In the genomic region with DNA sequence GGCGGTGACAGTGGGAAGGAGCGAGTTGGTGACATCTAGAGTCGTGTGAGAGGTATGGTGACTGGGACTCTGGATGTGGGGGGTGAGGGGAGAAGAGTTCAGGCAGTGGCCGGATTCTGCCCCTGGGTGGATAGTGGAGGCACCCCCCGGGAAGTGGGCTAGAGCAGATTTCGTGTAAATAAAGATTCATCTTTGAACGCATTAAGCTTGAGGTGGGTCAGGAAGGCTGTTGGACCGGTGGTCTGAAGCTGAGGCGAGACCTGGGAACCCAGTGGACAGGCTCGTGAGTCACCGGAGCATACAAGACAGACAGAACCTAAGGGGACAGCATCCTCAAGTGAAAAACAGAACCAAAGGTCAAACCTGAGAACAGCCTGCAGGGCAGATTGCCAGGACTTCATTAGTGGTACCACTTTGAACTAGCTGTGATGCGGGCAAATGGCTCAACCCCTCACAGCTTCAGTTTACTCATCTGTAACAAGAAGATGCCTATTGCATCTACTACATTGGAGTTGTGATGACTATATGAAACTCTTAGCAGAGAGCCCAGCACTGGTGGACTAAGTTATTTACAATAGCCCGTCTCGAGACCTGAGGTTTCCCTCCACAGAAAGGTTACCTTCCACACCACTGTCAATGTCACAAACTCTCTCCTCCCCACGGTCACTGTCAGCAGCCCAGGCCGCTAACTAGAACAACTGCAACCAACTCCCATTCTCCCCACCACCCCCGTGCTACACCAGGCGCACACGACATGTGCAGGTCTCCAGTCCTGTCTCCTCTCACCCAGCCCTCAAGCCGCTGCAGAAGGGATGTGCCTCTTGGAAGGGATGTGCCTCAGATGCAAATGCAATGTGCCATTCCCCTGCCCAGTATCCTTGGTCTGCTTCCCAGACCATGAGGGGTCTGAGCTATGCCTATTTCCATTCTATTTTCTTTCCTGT, we compare ENCODE assay signal across 8 cellular contexts. TPM values are rescaled to one million over a fixed set of nuclear protein-coding genes. Genes with fewer than 3 reads are reported as not detected.
DNase-seq lines count a peak whose midpoint lies in the region; FAIRE-seq and TF ChIP-seq lines count a peak whose summit lies in the region.

No MANE protein-coding gene starts in this region.

- peak overlapping the region; percentile 91 for H3K9ac ChIP-seq in neuronal stem cell (ENCODE audit: low read depth, low read length, poor library complexity)

- TF ChIP-seq CTCF in 22Rv1 (IDR thresholded peaks at IDR 0.05) = peak; percentile 2; the same call in 1 of the 2 replicates
- TF ChIP-seq CTCF in endothelial cell (IDR thresholded peaks at IDR 0.05; ENCODE audit: unreplicated experiment) = no peak

- no CpG with 5 or more reads among the region's 20 CpGs for WGBS in neuronal stem cell (ENCODE audit: extremely low coverage in 2 of 2, insufficient read length in 2 of 2, insufficient replicate concordance in 1 of 2), 2 donors

- peaks cover 9% of the 10 kb centered on the region for H3K79me1 ChIP-seq in neuronal stem cell (ENCODE audit: low read depth, low read length)

- peaks cover 17% of the 10 kb centered on the region in 2 donors for H3K4me1 ChIP-seq in neuronal stem cell (ENCODE audit: control insufficient read depth in 2 of 2, insufficient read depth in 1 of 2, low read depth in 1 of 2, low read length in 2 of 2)

- H3K9me3 Mint-ChIP-seq in endothelial cell (ENCODE audit: unreplicated experiment) = no peaks in the 10 kb centered on the region

- peak overlapping the region; percentile 80 to 83 for H3K4me3 ChIP-seq in neuronal stem cell (ENCODE audit: low read length in 2 of 2)

- peaks cover 18% of the 10 kb centered on the region for H3K27me3 Mint-ChIP-seq in endothelial cell (ENCODE audit: unreplicated experiment)

- H3K27me3 ChIP-seq in neuronal stem cell (ENCODE audit: control insufficient read depth in 3 of 3, insufficient read depth in 3 of 3, low read depth in 1 of 3, low read length in 3 of 3) = no peaks in the 10 kb centered on the region

- peaks cover 0 to 8% of the 10 kb centered on the region in 2 donors for H3K36me3 ChIP-seq in neuronal stem cell (replicated peaks in 1 of 2; ENCODE audit: control insufficient read depth in 2 of 2, insufficient read depth in 2 of 2, low read length in 2 of 2)

- no peak overlapping the region for H2BK12ac ChIP-seq in neuronal stem cell (ENCODE audit: low read length)

- peak overlapping the region; percentile 76 for H2BK5ac ChIP-seq in neuronal stem cell (ENCODE audit: low read length)

- peak overlapping the region; percentile 75 for H3K23ac ChIP-seq in neuronal stem cell (ENCODE audit: low read depth, low read length, poor library complexity)

- DNase-seq in GM12892 (ENCODE audit: insufficient read length) = no peak
- DNase-seq in RKO (ENCODE audit: low spot score) = peak; percentile 48
- DNase-seq in endothelial cell (ENCODE audit: low spot score) = no peak
- DNase-seq in neuronal stem cell (ENCODE audit: low spot score) = no peak
- DNase-seq in SHP77 (lab: John Stamatoyannopoulos, UW) = no peak
- no peak for DNase-seq in germinal center (ENCODE audit: low spot score)
- DNase-seq in middle frontal gyrus (ENCODE audit: extremely low spot score, low spot score) = no peak

- peak overlapping the region; percentile 99 for H3K18ac ChIP-seq in neuronal stem cell (ENCODE audit: low read length)

- peak overlapping the region; percentile 37 for H2AK5ac ChIP-seq in neuronal stem cell (ENCODE audit: low read depth, low read length)

- H2BK15ac ChIP-seq in neuronal stem cell (ENCODE audit: low read length) = peak overlapping the region; percentile 88

- no peak overlapping the region for H3K4ac ChIP-seq in neuronal stem cell (ENCODE audit: low read length)

- H3K36me3 Mint-ChIP-seq in endothelial cell (ENCODE audit: low read depth, unreplicated experiment) = no peaks in the 10 kb centered on the region

- peak overlapping the region; percentile 98 for H3K4me2 ChIP-seq in neuronal stem cell (ENCODE audit: insufficient read depth, low read length, poor library complexity, severe bottlenecking)

- H4K8ac ChIP-seq in neuronal stem cell (ENCODE audit: low read depth, low read length) = no peak overlapping the region

- peak overlapping the region; percentile 96 for H3K14ac ChIP-seq in neuronal stem cell (ENCODE audit: low read length)

- H3K27ac ChIP-seq in 22Rv1 (peak overlapping the region; percentile 83; the same call in 1 of the 2 replicates), neuronal stem cell (replicated peaks; ENCODE audit: low read length) (no peak overlapping the region)

- TF ChIP-seq POLR2A in GM12892 (IDR thresholded peaks at IDR 0.05; ENCODE audit: low read depth, low read length) = no peak

- FAIRE-seq in GM12892 (lab: Jason Lieb, UNC) = peak; percentile 79

- peak overlapping the region; percentile 85 for H3K27ac Mint-ChIP-seq in endothelial cell (ENCODE audit: unreplicated experiment)

- H3K9me3 ChIP-seq in neuronal stem cell (replicated peaks in 1 of 2; ENCODE audit: control insufficient read depth in 2 of 2, insufficient read depth in 1 of 2, low read depth in 1 of 2, low read length in 2 of 2) = no peaks in the 10 kb centered on the region

- peak overlapping the region; percentile 93 for H2AFZ ChIP-seq in neuronal stem cell (ENCODE audit: low read length)

- no peak overlapping the region for H4K91ac ChIP-seq in neuronal stem cell (ENCODE audit: low read depth, low read length, poor library complexity)

- H3K4me3 Mint-ChIP-seq in endothelial cell (ENCODE audit: unreplicated experiment) = peak overlapping the region; percentile 95

- H3K4me1 Mint-ChIP-seq in endothelial cell (ENCODE audit: unreplicated experiment) = peaks cover 28% of the 10 kb centered on the region

- no peak overlapping the region for H2BK120ac ChIP-seq in neuronal stem cell (ENCODE audit: low read depth, low read length)

RNA-seq across cellular contexts. Expression of gene CLN6, which starts 0.9 kb away (rescaled TPM):
- 27.6 TPM for polyA plus RNA-seq in GM12892 (2012; ENCODE audit: missing spikeins)
- total RNA-seq in endothelial cell (ENCODE audit: unreplicated experiment) = 42.1 TPM
- polyA plus RNA-seq in neuronal stem cell (2013, experiment 1 of 2) = 19.2 TPM
- 19.5 TPM for polyA plus RNA-seq in neuronal stem cell (2013, experiment 2 of 2)

RNA-seq across cellular contexts. Expression of gene CALML4, which starts 25.3 kb away (rescaled TPM):
- 6.8 TPM for polyA plus RNA-seq in GM12892 (2012; ENCODE audit: missing spikeins)
- total RNA-seq in endothelial cell (ENCODE audit: unreplicated experiment) = 11.0 TPM
- 26.8 TPM for polyA plus RNA-seq in neuronal stem cell (2013, experiment 1 of 2)
- 28.4 TPM for polyA plus RNA-seq in neuronal stem cell (2013, experiment 2 of 2)

RNA-seq across cellular contexts. Expression of gene FEM1B, which starts 47.1 kb away (rescaled TPM):
- 11.4 TPM for polyA plus RNA-seq in GM12892 (2012; ENCODE audit: missing spikeins)
- total RNA-seq in endothelial cell (ENCODE audit: unreplicated experiment) = 47.8 TPM
- polyA plus RNA-seq in neuronal stem cell (2013, experiment 1 of 2) = 27.6 TPM
- polyA plus RNA-seq in neuronal stem cell (2013, experiment 2 of 2) = 28.3 TPM
